Comparison of ENCODE assay signal across 1 cellular context in the genomic region with DNA sequence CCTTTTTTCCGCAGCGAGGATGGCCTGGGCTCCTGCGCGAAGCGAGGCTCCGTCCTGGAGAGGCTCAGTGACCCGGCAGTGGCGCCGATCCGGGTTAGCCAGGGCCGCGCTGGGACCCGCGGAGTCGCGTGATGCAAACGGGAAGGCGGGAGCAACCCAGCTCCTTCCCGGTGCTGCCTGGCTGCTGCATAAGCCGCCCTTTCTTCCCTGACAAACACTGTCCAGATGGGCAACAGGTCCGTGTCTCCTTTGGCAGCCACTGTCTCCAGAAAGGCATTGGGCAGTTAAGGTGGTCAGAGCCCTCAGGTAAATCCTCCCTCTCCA.
TF ChIP-seq lines count a peak whose summit lies in the region.

No MANE protein-coding gene starts in this region.

TF ChIP-seq in H1, 55 proteins besides CTCF, POLR2A, EP300 and RAD21 (continued from another document):
- TF ChIP-seq, protein P1, sequence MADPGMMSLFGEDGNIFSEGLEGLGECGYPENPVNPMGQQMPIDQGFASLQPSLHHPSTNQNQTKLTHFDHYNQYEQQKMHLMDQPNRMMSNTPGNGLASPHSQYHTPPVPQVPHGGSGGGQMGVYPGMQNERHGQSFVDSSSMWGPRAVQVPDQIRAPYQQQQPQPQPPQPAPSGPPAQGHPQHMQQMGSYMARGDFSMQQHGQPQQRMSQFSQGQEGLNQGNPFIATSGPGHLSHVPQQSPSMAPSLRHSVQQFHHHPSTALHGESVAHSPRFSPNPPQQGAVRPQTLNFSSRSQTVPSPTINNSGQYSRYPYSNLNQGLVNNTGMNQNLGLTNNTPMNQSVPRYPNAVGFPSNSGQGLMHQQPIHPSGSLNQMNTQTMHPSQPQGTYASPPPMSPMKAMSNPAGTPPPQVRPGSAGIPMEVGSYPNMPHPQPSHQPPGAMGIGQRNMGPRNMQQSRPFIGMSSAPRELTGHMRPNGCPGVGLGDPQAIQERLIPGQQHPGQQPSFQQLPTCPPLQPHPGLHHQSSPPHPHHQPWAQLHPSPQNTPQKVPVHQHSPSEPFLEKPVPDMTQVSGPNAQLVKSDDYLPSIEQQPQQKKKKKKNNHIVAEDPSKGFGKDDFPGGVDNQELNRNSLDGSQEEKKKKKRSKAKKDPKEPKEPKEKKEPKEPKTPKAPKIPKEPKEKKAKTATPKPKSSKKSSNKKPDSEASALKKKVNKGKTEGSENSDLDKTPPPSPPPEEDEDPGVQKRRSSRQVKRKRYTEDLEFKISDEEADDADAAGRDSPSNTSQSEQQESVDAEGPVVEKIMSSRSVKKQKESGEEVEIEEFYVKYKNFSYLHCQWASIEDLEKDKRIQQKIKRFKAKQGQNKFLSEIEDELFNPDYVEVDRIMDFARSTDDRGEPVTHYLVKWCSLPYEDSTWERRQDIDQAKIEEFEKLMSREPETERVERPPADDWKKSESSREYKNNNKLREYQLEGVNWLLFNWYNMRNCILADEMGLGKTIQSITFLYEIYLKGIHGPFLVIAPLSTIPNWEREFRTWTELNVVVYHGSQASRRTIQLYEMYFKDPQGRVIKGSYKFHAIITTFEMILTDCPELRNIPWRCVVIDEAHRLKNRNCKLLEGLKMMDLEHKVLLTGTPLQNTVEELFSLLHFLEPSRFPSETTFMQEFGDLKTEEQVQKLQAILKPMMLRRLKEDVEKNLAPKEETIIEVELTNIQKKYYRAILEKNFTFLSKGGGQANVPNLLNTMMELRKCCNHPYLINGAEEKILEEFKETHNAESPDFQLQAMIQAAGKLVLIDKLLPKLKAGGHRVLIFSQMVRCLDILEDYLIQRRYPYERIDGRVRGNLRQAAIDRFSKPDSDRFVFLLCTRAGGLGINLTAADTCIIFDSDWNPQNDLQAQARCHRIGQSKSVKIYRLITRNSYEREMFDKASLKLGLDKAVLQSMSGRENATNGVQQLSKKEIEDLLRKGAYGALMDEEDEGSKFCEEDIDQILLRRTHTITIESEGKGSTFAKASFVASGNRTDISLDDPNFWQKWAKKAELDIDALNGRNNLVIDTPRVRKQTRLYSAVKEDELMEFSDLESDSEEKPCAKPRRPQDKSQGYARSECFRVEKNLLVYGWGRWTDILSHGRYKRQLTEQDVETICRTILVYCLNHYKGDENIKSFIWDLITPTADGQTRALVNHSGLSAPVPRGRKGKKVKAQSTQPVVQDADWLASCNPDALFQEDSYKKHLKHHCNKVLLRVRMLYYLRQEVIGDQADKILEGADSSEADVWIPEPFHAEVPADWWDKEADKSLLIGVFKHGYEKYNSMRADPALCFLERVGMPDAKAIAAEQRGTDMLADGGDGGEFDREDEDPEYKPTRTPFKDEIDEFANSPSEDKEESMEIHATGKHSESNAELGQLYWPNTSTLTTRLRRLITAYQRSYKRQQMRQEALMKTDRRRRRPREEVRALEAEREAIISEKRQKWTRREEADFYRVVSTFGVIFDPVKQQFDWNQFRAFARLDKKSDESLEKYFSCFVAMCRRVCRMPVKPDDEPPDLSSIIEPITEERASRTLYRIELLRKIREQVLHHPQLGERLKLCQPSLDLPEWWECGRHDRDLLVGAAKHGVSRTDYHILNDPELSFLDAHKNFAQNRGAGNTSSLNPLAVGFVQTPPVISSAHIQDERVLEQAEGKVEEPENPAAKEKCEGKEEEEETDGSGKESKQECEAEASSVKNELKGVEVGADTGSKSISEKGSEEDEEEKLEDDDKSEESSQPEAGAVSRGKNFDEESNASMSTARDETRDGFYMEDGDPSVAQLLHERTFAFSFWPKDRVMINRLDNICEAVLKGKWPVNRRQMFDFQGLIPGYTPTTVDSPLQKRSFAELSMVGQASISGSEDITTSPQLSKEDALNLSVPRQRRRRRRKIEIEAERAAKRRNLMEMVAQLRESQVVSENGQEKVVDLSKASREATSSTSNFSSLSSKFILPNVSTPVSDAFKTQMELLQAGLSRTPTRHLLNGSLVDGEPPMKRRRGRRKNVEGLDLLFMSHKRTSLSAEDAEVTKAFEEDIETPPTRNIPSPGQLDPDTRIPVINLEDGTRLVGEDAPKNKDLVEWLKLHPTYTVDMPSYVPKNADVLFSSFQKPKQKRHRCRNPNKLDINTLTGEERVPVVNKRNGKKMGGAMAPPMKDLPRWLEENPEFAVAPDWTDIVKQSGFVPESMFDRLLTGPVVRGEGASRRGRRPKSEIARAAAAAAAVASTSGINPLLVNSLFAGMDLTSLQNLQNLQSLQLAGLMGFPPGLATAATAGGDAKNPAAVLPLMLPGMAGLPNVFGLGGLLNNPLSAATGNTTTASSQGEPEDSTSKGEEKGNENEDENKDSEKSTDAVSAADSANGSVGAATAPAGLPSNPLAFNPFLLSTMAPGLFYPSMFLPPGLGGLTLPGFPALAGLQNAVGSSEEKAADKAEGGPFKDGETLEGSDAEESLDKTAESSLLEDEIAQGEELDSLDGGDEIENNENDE (IDR thresholded peaks at IDR 0.05; ENCODE audit: insufficient replicate concordance, low read length), result no peak
- TF ChIP-seq CTBP2 (IDR thresholded peaks at IDR 0.05; ENCODE audit: borderline replicate concordance, insufficient read depth, insufficient read length, low read length), result no peak
- no peak for TF ChIP-seq BACH1 (IDR thresholded peaks at IDR 0.05; ENCODE audit: low read length)
- TF ChIP-seq, protein P2, sequence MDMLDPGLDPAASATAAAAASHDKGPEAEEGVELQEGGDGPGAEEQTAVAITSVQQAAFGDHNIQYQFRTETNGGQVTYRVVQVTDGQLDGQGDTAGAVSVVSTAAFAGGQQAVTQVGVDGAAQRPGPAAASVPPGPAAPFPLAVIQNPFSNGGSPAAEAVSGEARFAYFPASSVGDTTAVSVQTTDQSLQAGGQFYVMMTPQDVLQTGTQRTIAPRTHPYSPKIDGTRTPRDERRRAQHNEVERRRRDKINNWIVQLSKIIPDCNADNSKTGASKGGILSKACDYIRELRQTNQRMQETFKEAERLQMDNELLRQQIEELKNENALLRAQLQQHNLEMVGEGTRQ (IDR thresholded peaks at IDR 0.05; ENCODE audit: low read length), result no peak
- TF ChIP-seq KDM5A (IDR thresholded peaks at IDR 0.05; ENCODE audit: low read length), result no peak
- no peak for TF ChIP-seq CBX5 (IDR thresholded peaks at IDR 0.05; ENCODE audit: low read depth, low read length)
- TF ChIP-seq POLR2AphosphoS5 (IDR thresholded peaks at IDR 0.05; ENCODE audit: low read depth, low read length), result no peak
- TF ChIP-seq, protein P3, sequence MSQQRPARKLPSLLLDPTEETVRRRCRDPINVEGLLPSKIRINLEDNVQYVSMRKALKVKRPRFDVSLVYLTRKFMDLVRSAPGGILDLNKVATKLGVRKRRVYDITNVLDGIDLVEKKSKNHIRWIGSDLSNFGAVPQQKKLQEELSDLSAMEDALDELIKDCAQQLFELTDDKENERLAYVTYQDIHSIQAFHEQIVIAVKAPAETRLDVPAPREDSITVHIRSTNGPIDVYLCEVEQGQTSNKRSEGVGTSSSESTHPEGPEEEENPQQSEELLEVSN (IDR thresholded peaks at IDR 0.05), result peak; percentile 96
- no peak for TF ChIP-seq SAP30 (IDR thresholded peaks at IDR 0.05; ENCODE audit: insufficient read depth, insufficient replicate concordance, low read length)
- no peak for TF ChIP-seq SRF (IDR thresholded peaks at IDR 0.05; ENCODE audit: low read depth, low read length)
- TF ChIP-seq MAFK (IDR thresholded peaks at IDR 0.05; ENCODE audit: low read depth, low read length), result no peak
- 0 out of 2 replicates have a peak, but pooled peaks have one; percentile 43 for TF ChIP-seq TBP (IDR thresholded peaks at IDR 0.05; ENCODE audit: low read depth, low read length)
TF ChIP-seq in H1: peak in this region for 3.
